11 cellular contexts compared by ENCODE assay signal in genomic region chr22:30459206-30460052, GRCh38. TPM values are rescaled to one million over a fixed set of nuclear protein-coding genes. Genes with fewer than 3 reads are reported as not detected.
A peak's percentile ranks its signal among the peaks of the same experiment; 100 is the strongest.
DNase-seq lines count a peak whose midpoint lies in the region; ATAC-seq and TF ChIP-seq lines count a peak whose summit lies in the region.
"Had no signal": no experiment of that assay in that cellular context is flagged by ENCODE, and none has a peak within 500 bp of the region (broad histone marks: within the 10 kb centered on the region; RNA-seq: fewer than 3 reads in every experiment).

No MANE protein-coding gene starts in this region.

- 55% methylated on average over 4 of the region's 4 CpGs for WGBS in liver
- WGBS in prostate gland, result 55% methylated on average over 4 of the region's 4 CpGs

- H3K9me3 ChIP-seq in liver (ENCODE audit: control insufficient read depth in 4 of 4, low read length in 3 of 4), result no peaks in the 10 kb centered on the region
- no peaks in the 10 kb centered on the region for H3K9me3 ChIP-seq in prostate gland

- no peak for ATAC-seq in GM18909 (IDR thresholded peaks at IDR 0.05; ENCODE audit: poor library complexity, unreplicated experiment)
- ATAC-seq in GM21786 (IDR thresholded peaks at IDR 0.05; ENCODE audit: unreplicated experiment), result no peak

- no peak overlapping the region for H3K9ac ChIP-seq in liver (ENCODE audit: low read depth in 1 of 2, low read length in 2 of 2)

- DNase-seq in ELR (ENCODE audit: low read depth), result peak; percentile 37
- peak; percentile 20 for DNase-seq in LHCN-M2 (ENCODE audit: low read depth)
- DNase-seq in amniotic epithelial cell (ENCODE audit: low read depth), result peak; percentile 45
- DNase-seq in SK-N-DZ (ENCODE audit: low spot score), result no peak
- DNase-seq in prostate gland (ENCODE audit: low spot score), result no peak
- DNase-seq: activated naive CD8-positive, alpha-beta T cell treated with anti-CD3 and anti-CD28 coated beads, Interleukin-2, amount 10 ng/mL, durations not matched to agents 7 days and 5 days; NCI-H2227 treated with DMSO at 0.1 percent for 48 hours had no signal

- TF ChIP-seq POLR2A in prostate gland (IDR thresholded peaks at IDR 0.05), result no peak

- intact Hi-C loops in prostate gland (cut with DNase I), result no loop called here

- H3K4me3 ChIP-seq in liver (ENCODE audit: low read depth in 1 of 3, low read length in 3 of 3) (no peak overlapping the region), prostate gland (no peak overlapping the region)

- no peak for TF ChIP-seq RAD21 in liver (IDR thresholded peaks at IDR 0.05)

- TF ChIP-seq CTCF in liver (IDR thresholded peaks at IDR 0.05; ENCODE audit: low read depth, low read length, missing input control) (no peak), prostate gland (IDR thresholded peaks at IDR 0.05) (no peak)

- H3K4me1 ChIP-seq in liver (ENCODE audit: control insufficient read depth in 4 of 4, insufficient read depth in 4 of 4, low read length in 3 of 4) (peaks cover 2 to 43% (median 36%) of the 10 kb centered on the region in 4 donors), prostate gland (replicated peaks) (peaks cover 3% of the 10 kb centered on the region)

- H3K27ac ChIP-seq in liver (ENCODE audit: low read depth in 1 of 2, low read length in 2 of 2), result no peak overlapping the region
- H3K27ac ChIP-seq in prostate gland, result no peak overlapping the region

- peaks cover 0 to 2% (median 0%) of the 10 kb centered on the region in 4 donors for H3K36me3 ChIP-seq in liver (ENCODE audit: control insufficient read depth in 4 of 4, insufficient read depth in 3 of 4, low read depth in 1 of 4, low read length in 3 of 4)
- no peaks in the 10 kb centered on the region for H3K36me3 ChIP-seq in prostate gland

- H3K27me3 ChIP-seq in liver (ENCODE audit: control insufficient read depth in 4 of 4, insufficient read depth in 4 of 4, low read length in 3 of 4), result no peaks in the 10 kb centered on the region
- H3K27me3 ChIP-seq in prostate gland (replicated peaks; ENCODE audit: insufficient read depth), result no peaks in the 10 kb centered on the region

TF ChIP-seq in liver, 16 proteins besides CTCF, POLR2A, EP300 and RAD21:
- TF ChIP-seq HNF4G (IDR thresholded peaks at IDR 0.05), result no peak
- peak; percentile 99 for TF ChIP-seq REST (IDR thresholded peaks at IDR 0.05)

RNA-seq across cellular contexts. Expression of gene SEC14L3, which starts 12.4 kb away (rescaled TPM):
- total RNA-seq in LHCN-M2 (2014; rRNA removed), result not detected in 2 replicates
- polyA plus RNA-seq in LHCN-M2 (2012), result not detected
- total RNA-seq in liver, result under 1 TPM in 1 of 2 donors, not detected in 1; 0.33 TPM
- polyA plus RNA-seq in liver, result under 1 TPM in 1 of 2 donors, not detected in 1; 0.32 TPM
- polyA plus RNA-seq in SK-N-DZ (2014; cell fraction: cytosol; rRNA removed), result not detected in 2 replicates
- polyA plus RNA-seq in SK-N-DZ (2014; cell fraction: nucleus; rRNA removed), result not detected in 2 replicates
- not detected for total RNA-seq in prostate gland
- total RNA-seq: activated naive CD8-positive, alpha-beta T cell treated with anti-CD3 and anti-CD28 coated beads, Interleukin-2, amount 10 ng/mL, durations not matched to agents 7 days and 5 days; HT-29 had no signal

RNA-seq across cellular contexts. Expression of gene MTFP1, which starts 33.9 kb away (rescaled TPM):
- total RNA-seq in LHCN-M2 (2014; rRNA removed), result 30.0 and 32.2 TPM in 2 replicates
- polyA plus RNA-seq in LHCN-M2 (2012), result 21.7 TPM
- total RNA-seq in liver, result 1 to 10 TPM; 6.8 to 9.5 TPM
- 10 to 100 TPM in 1 of 2 donors, 1 to 10 TPM in 1; 8.2 to 20.2 TPM for polyA plus RNA-seq in liver
- polyA plus RNA-seq in SK-N-DZ (2014; cell fraction: cytosol; rRNA removed), result 58.6 and 61.0 TPM in 2 replicates
- 29.3 and 42.1 TPM in 2 replicates for polyA plus RNA-seq in SK-N-DZ (2014; cell fraction: nucleus; rRNA removed)
- total RNA-seq in prostate gland, result 10 to 100 TPM; 14.1 to 28.1 TPM

RNA-seq across cellular contexts. Expression of gene SEC14L4, which starts 46.1 kb away (rescaled TPM):
- total RNA-seq in LHCN-M2 (2014; rRNA removed) (0.13 TPM in 1 of 2 replicates, not detected in the other), liver (10 to 100 TPM; 21.2 to 30.3 TPM), prostate gland (10 to 100 TPM in 1 of 2 donors, not detected in 1; 16.9 TPM)
- polyA plus RNA-seq in LHCN-M2 (2012), result 0.02 TPM
- polyA plus RNA-seq in liver, result 10 to 100 TPM in 1 of 2 donors, 1 to 10 TPM in 1; 5.4 to 13.3 TPM
- not detected in 2 replicates for polyA plus RNA-seq in SK-N-DZ (2014; cell fraction: cytosol; rRNA removed)
- not detected in 2 replicates for polyA plus RNA-seq in SK-N-DZ (2014; cell fraction: nucleus; rRNA removed)
- total RNA-seq: activated naive CD8-positive, alpha-beta T cell treated with anti-CD3 and anti-CD28 coated beads, Interleukin-2, amount 10 ng/mL, durations not matched to agents 7 days and 5 days had no signal

Comparison
In these comparisons a context has a peak if more than half of its experiments do, and no peak if none do; other contexts are left out.
1. DNase-seq: peak in ELR (single experiment), LHCN-M2 (single experiment) and amniotic epithelial cell (single experiment); none in SK-N-DZ (single experiment) and prostate gland (single experiment).